ENCODE assay signal across 25 cellular contexts in genomic region chr20:3648941-3649340, GRCh38. TPM values are rescaled to one million over a fixed set of nuclear protein-coding genes. Genes with fewer than 3 reads are reported as not detected.
"Had no signal": no experiment of that assay in that cellular context is flagged by ENCODE, and none has a peak within 500 bp of the region (broad histone marks: within the 10 kb centered on the region; RNA-seq: fewer than 3 reads in every experiment).

No MANE protein-coding gene starts in this region.

- ATAC-seq: heart left ventricle; naive thymus-derived CD4-positive, alpha-beta T cell had no signal

- H3K36me3 ChIP-seq: colonic mucosa, uterus had no signal

- H3K4me3 ChIP-seq: colonic mucosa, heart left ventricle, right atrium auricular region, stomach, thoracic aorta, uterus had no signal

- H3K27ac Mint-ChIP-seq: naive thymus-derived CD4-positive, alpha-beta T cell; nephron progenitor cell; type B pancreatic cell had no signal

- H3K4me3 Mint-ChIP-seq: naive thymus-derived CD4-positive, alpha-beta T cell; nephron progenitor cell; type B pancreatic cell had no signal

- DNase-seq: colonic mucosa; dermis blood vessel endothelial cell; foreskin melanocyte; heart left ventricle; hippocampal formation; kidney glomerular epithelial cell; mammary epithelial cell; naive thymus-derived CD4-positive, alpha-beta T cell; nephron progenitor cell; small intestine; stimulated activated CD4-positive, alpha-beta T cell treated with anti-CD3 and anti-CD28 coated beads, Interleukin-12 subunit alpha, Interleukin-12 subunit beta, amount 100 ng/mL, for 4 hours; stimulated activated naive CD4-positive, alpha-beta T cell; stomach; substantia nigra; uterus had no signal

- H3K27ac ChIP-seq: colonic mucosa, heart left ventricle, neutrophil, right atrium auricular region, stomach, thoracic aorta, uterus had no signal

- H3K4me1 ChIP-seq: colonic mucosa, right atrium auricular region, uterus had no signal

- H3K27me3 ChIP-seq: colonic mucosa, heart left ventricle, neutrophil, right atrium auricular region, stomach, uterus had no signal

- H3K27me3 Mint-ChIP-seq: naive thymus-derived CD4-positive, alpha-beta T cell; type B pancreatic cell had no signal

- H3K9me3 Mint-ChIP-seq: nephron progenitor cell, type B pancreatic cell had no signal

RNA-seq across cellular contexts. Expression of gene GFRA4, which starts 14.3 kb away (rescaled TPM):
- total RNA-seq: colonic mucosa; dermis blood vessel endothelial cell; heart left ventricle; lower leg skin; mammary epithelial cell; mesenteric fat pad; mononuclear cell; naive thymus-derived CD4-positive, alpha-beta T cell; osteoblast; posterior vena cava; right atrium auricular region; stomach; thoracic aorta; uterus had no signal
- polyA plus RNA-seq: esophagus; heart left ventricle; mammary epithelial cell; naive thymus-derived CD4-positive, alpha-beta T cell; small intestine; stomach had no signal

RNA-seq across cellular contexts. Expression of gene ADAM33, which starts 32.9 kb away (rescaled TPM):
- polyA plus RNA-seq: mammary epithelial cell; naive thymus-derived CD4-positive, alpha-beta T cell had no signal
